18 cellular contexts compared by ENCODE assay signal in the genomic region with DNA sequence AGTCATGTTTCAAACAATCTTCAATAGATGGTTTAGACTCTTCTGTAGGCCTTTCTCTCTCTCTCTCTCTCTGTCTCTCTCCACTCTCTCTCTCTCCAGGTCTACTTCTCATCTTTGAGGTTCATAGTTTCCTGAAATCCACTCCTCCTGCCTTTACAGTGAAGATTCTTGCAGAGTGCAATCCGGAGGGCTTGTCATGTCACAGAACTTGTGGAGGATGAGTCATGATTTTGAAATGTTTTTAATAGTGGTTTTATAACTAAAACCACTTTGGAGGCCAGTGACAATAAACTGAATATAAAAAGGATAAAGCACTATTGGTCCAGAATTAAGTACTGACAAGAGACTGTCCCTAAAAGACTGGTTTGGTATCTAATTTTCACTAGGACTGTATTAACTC.
DNase-seq lines count a peak whose midpoint lies in the region; ATAC-seq, FAIRE-seq and TF ChIP-seq lines count a peak whose summit lies in the region.
"Had no signal": no experiment of that assay in that cellular context is flagged by ENCODE, and none has a peak within 500 bp of the region (broad histone marks: within the 10 kb centered on the region; RNA-seq: fewer than 3 reads in every experiment).

No MANE protein-coding gene starts in this region.

- no peak overlapping the region for H3K4me2 ChIP-seq in astrocyte (ENCODE audit: low read length)

- ATAC-seq in HG02623 (IDR thresholded peaks at IDR 0.05; ENCODE audit: unreplicated experiment) (no peak), GM21381 (IDR thresholded peaks at IDR 0.05; ENCODE audit: unreplicated experiment) (no peak)
- ATAC-seq: naive thymus-derived CD4-positive, alpha-beta T cell had no signal

- POLR2A ChIA-PET in MCF 10A (lab: Yijun Ruan, JAX) = no interaction called here

- BruUV-seq in MCF 10A (replicated peaks; lab: Mats Ljungman, UMichigan) = no TSS peak

- H2AFZ ChIP-seq in astrocyte (ENCODE audit: low read depth, low read length) = no peak overlapping the region

- DNase-seq in MCF 10A (ENCODE audit: unreplicated experiment) (peak; percentile 45), breast epithelium (ENCODE audit: low spot score in 2 of 2) (no peak), astrocyte (ENCODE audit: low read depth) (peak; percentile 59), fibroblast of the conjunctiva (ENCODE audit: low read depth) (peak; percentile 22), urothelium cell line (ENCODE audit: low spot score) (peak; percentile 19), NOMO-1 treated with dmso at 0.1 percent for 144 hours (lab: John Stamatoyannopoulos, UW; ENCODE audit: unreplicated experiment) (no peak)
- DNase-seq: 8988T; activated T-cell treated with anti-CD3 and anti-CD28 coated beads for 4 hours; GF-D8; MG63; naive thymus-derived CD4-positive, alpha-beta T cell; NCI-H2081 treated with DMSO at 0.1 percent for 48 hours had no signal

- H3K9me3 Mint-ChIP-seq in MCF 10A (ENCODE audit: unreplicated experiment) (no peaks in the 10 kb centered on the region), astrocyte (ENCODE audit: unreplicated experiment) (no peaks in the 10 kb centered on the region)

- intact Hi-C loops in MCF 10A (cut with micrococcal nuclease) = no loop called here
- intact Hi-C loops in breast epithelium (cut with DNase I; ENCODE audit: low total_unique reads) = no loop called here

- FAIRE-seq in astrocyte (lab: Jason Lieb, UNC) (no peak), urothelium cell line (lab: Jason Lieb, UNC) (no peak)

- H3K79me2 ChIP-seq in astrocyte (ENCODE audit: insufficient read depth, low read length) = no peaks in the 10 kb centered on the region

- no peak overlapping the region for H3K4me3 Mint-ChIP-seq in MCF 10A (ENCODE audit: unreplicated experiment)
- no peak overlapping the region for H3K4me3 Mint-ChIP-seq in astrocyte (ENCODE audit: unreplicated experiment)
- H3K4me3 Mint-ChIP-seq: activated naive CD8-positive, alpha-beta T cell; naive thymus-derived CD4-positive, alpha-beta T cell had no signal

- no peaks in the 10 kb centered on the region for H3K36me3 Mint-ChIP-seq in MCF 10A (ENCODE audit: insufficient read depth, unreplicated experiment)
- no peaks in the 10 kb centered on the region for H3K36me3 Mint-ChIP-seq in astrocyte (ENCODE audit: low read depth, unreplicated experiment)
- H3K36me3 Mint-ChIP-seq: activated naive CD8-positive, alpha-beta T cell; naive thymus-derived CD4-positive, alpha-beta T cell had no signal

- H3K27me3 ChIP-seq in breast epithelium = no peaks in the 10 kb centered on the region
- H3K27me3 ChIP-seq in astrocyte (ENCODE audit: insufficient read depth, low read length) = no peaks in the 10 kb centered on the region
- H3K27me3 ChIP-seq: MG63, suprapubic skin had no signal

- CTCF ChIA-PET in MCF 10A (lab: Yijun Ruan, JAX) = no interaction called here

- H3K36me3 ChIP-seq in breast epithelium (no peaks in the 10 kb centered on the region), astrocyte (ENCODE audit: insufficient read depth, low read length) (no peaks in the 10 kb centered on the region)
- H3K36me3 ChIP-seq: MG63, suprapubic skin had no signal

- no peak for TF ChIP-seq POLR2A in breast epithelium (IDR thresholded peaks at IDR 0.05)

- H3K4me3 ChIP-seq in breast epithelium = no peak overlapping the region
- H3K4me3 ChIP-seq in astrocyte (ENCODE audit: insufficient read depth, low read depth, low read length) = no peak overlapping the region
- H3K4me3 ChIP-seq: MG63, suprapubic skin had no signal

- H4K20me1 ChIP-seq in astrocyte (ENCODE audit: insufficient read depth, low read length) = no peaks in the 10 kb centered on the region

- no peak for TF ChIP-seq CTCF in MCF 10A (IDR thresholded peaks at IDR 0.05; ENCODE audit: unreplicated experiment)
- no peak for TF ChIP-seq CTCF in breast epithelium (IDR thresholded peaks at IDR 0.05)
- TF ChIP-seq CTCF in astrocyte (IDR thresholded peaks at IDR 0.05; ENCODE audit: insufficient read depth, low read depth, low read length) = no peak

- H3K27me3 Mint-ChIP-seq in MCF 10A (ENCODE audit: insufficient read depth, unreplicated experiment) = no peaks in the 10 kb centered on the region
- peaks cover 3% of the 10 kb centered on the region for H3K27me3 Mint-ChIP-seq in astrocyte (ENCODE audit: low read depth, unreplicated experiment)
- H3K27me3 Mint-ChIP-seq: progenitor cell of endocrine pancreas had no signal

- H3K27ac ChIP-seq in breast epithelium = no peak overlapping the region
- H3K27ac ChIP-seq in astrocyte (ENCODE audit: low read depth, low read length) = no peak overlapping the region
- H3K27ac ChIP-seq: epithelial cell of prostate, suprapubic skin had no signal

- peaks cover 5% of the 10 kb centered on the region for H3K4me1 Mint-ChIP-seq in MCF 10A (ENCODE audit: insufficient read depth, unreplicated experiment)
- H3K4me1 Mint-ChIP-seq in astrocyte (ENCODE audit: low read depth, unreplicated experiment) = peaks cover 10% of the 10 kb centered on the region
- H3K4me1 Mint-ChIP-seq: naive thymus-derived CD4-positive, alpha-beta T cell had no signal

- H3K9me3 ChIP-seq in breast epithelium (no peaks in the 10 kb centered on the region), astrocyte (ENCODE audit: insufficient read depth, low read depth, low read length) (no peaks in the 10 kb centered on the region)
- H3K9me3 ChIP-seq: MG63, suprapubic skin had no signal

- H3K9ac ChIP-seq in astrocyte (ENCODE audit: low read length) = no peak overlapping the region

- H3K27ac Mint-ChIP-seq in MCF 10A (ENCODE audit: low read depth, unreplicated experiment) (peak overlapping the region; percentile 1), astrocyte (ENCODE audit: unreplicated experiment) (no peak overlapping the region)
- H3K27ac Mint-ChIP-seq: activated naive CD8-positive, alpha-beta T cell; naive thymus-derived CD4-positive, alpha-beta T cell; progenitor cell of endocrine pancreas had no signal

- no peaks in the 10 kb centered on the region for H3K4me1 ChIP-seq in breast epithelium
- H3K4me1 ChIP-seq in astrocyte (ENCODE audit: insufficient read depth, low read length) = no peaks in the 10 kb centered on the region

Comparison
In these comparisons a context has a peak if more than half of its experiments do, and no peak if none do; other contexts are left out.
1. DNase-seq: peak in MCF 10A (single experiment), astrocyte (single experiment), fibroblast of the conjunctiva (single experiment) and urothelium cell line (single experiment); none in breast epithelium (0 of 2) and NOMO-1 treated with dmso at 0.1 percent for 144 hours (single experiment).